In genomic region chr6:158413814-158414563, GRCh38 we compare ENCODE assay signal across 22 cellular contexts.
"Had no signal": no experiment of that assay in that cellular context is flagged by ENCODE, and none has a peak within 500 bp of the region (broad histone marks: within the 10 kb centered on the region; RNA-seq: fewer than 3 reads in every experiment).

No MANE protein-coding gene starts in this region.

- H3K36me3 Mint-ChIP-seq: natural killer cell treated with Interleukin-12 subunit alpha and Interleukin-12 subunit beta and Interleukin-15 and Interleukin-18, amount 100 ng/mL, for 72 hours had no signal

- H3K4me1 Mint-ChIP-seq: activated CD4-positive, alpha-beta T cell treated with anti-CD3 and anti-CD28 coated beads, Interleukin-2, amount 10 ng/mL, durations not matched to agents 7 days and 5 days; activated naive CD8-positive, alpha-beta T cell treated with anti-CD3 and anti-CD28 coated beads for 36 hours had no signal

- ATAC-seq: activated CD8-positive, alpha-beta T cell treated with anti-CD3 and anti-CD28 coated beads, Interleukin-2, amount 10 ng/mL, durations not matched to agents 7 days and 5 days; effector memory CD8-positive, alpha-beta T cell; left colon; natural killer cell treated with Interleukin-12 subunit alpha and Interleukin-12 subunit beta and Interleukin-15 and Interleukin-18, amount 100 ng/mL, for 72 hours; stimulated activated naive B cell treated with anti-CD40 and anti-IgM and Interleukin-4, amounts not matched to agents 10 μg/mL and 1 μg/mL and 100 μg/mL, for 72 hours; T-cell had no signal

- H3K27me3 Mint-ChIP-seq: activated CD4-positive, alpha-beta T cell treated with anti-CD3 and anti-CD28 coated beads, Interleukin-2, amount 10 ng/mL, durations not matched to agents 7 days and 5 days; activated naive CD8-positive, alpha-beta T cell treated with anti-CD3 and anti-CD28 coated beads for 36 hours; dendritic cell treated with granulocyte-macrophage colony-stimulating factor and Interleukin-4, amounts not matched to agents 40 ng/mL and 50 ng/mL, for 4 days; effector memory CD8-positive, alpha-beta T cell; memory B cell; natural killer cell treated with Interleukin-12 subunit alpha and Interleukin-12 subunit beta and Interleukin-15 and Interleukin-18, amount 100 ng/mL, for 72 hours; stimulated activated naive B cell treated with anti-CD40 and anti-IgM and Interleukin-4, amounts not matched to agents 10 μg/mL and 1 μg/mL and 100 μg/mL, for 72 hours; T-cell had no signal

- H3K27me3 ChIP-seq: cardiac muscle cell, heart right ventricle, right lobe of liver, upper lobe of left lung had no signal

- H3K9me3 ChIP-seq: right lobe of liver, upper lobe of left lung had no signal

- H3K36me3 ChIP-seq: right lobe of liver had no signal

- H3K4me2 ChIP-seq: smooth muscle cell had no signal

- H3K27ac Mint-ChIP-seq: activated CD4-positive, alpha-beta T cell treated with anti-CD3 and anti-CD28 coated beads, Interleukin-2, amount 10 ng/mL, durations not matched to agents 7 days and 5 days; activated CD8-positive, alpha-beta T cell treated with anti-CD3 and anti-CD28 coated beads, Interleukin-2, amount 10 ng/mL, durations not matched to agents 7 days and 5 days; activated naive CD8-positive, alpha-beta T cell treated with anti-CD3 and anti-CD28 coated beads for 36 hours; dendritic cell treated with granulocyte-macrophage colony-stimulating factor and Interleukin-4, amounts not matched to agents 40 ng/mL and 50 ng/mL, for 4 days; memory B cell; natural killer cell treated with Interleukin-12 subunit alpha and Interleukin-12 subunit beta and Interleukin-15 and Interleukin-18, amount 100 ng/mL, for 72 hours; T-cell; T-helper 2 cell treated with Interferon-gamma antibody and Interleukin-4, amounts not matched to agents 5 μg/mL and 100 μg/mL, for 36 hours had no signal

- DNase-seq: activated CD4-positive, alpha-beta T cell treated with anti-CD3 and anti-CD28 coated beads, Interleukin-2, amount 10 ng/mL, durations not matched to agents 7 days and 5 days; activated CD4-positive, CD25-positive, alpha-beta regulatory T cell treated with anti-CD3 and anti-CD28 coated beads, Interleukin-2, amount 50 U/mL, for 72 hours; activated CD8-positive, alpha-beta T cell treated with anti-CD3 and anti-CD28 coated beads, Interleukin-2, amount 10 ng/mL, durations not matched to agents 7 days and 5 days; activated naive CD8-positive, alpha-beta T cell treated with anti-CD3 and anti-CD28 coated beads for 36 hours; activated T-cell treated with anti-CD3 and anti-CD28 coated beads, Interleukin-2, amount 50 U/mL, for 1 hour; amniotic stem cell; effector memory CD8-positive, alpha-beta T cell; heart right ventricle; islet precursor cell; left colon; right lobe of liver; stimulated activated CD4-positive, alpha-beta T cell treated with anti-CD3 and anti-CD28 coated beads, Interleukin-15, amount 100 ng/mL, for 24 hours; stimulated activated naive B cell treated with anti-CD40 and anti-IgM and Interleukin-4, amounts not matched to agents 10 μg/mL and 1 μg/mL and 100 μg/mL, for 72 hours; T-cell had no signal

- H3K4me3 ChIP-seq: cardiac muscle cell, heart right ventricle, right lobe of liver, smooth muscle cell, upper lobe of left lung had no signal

- H3K9me3 Mint-ChIP-seq: dendritic cell treated with granulocyte-macrophage colony-stimulating factor and Interleukin-4, amounts not matched to agents 40 ng/mL and 50 ng/mL, for 4 days; effector memory CD8-positive, alpha-beta T cell; memory B cell; natural killer cell treated with Interleukin-12 subunit alpha and Interleukin-12 subunit beta and Interleukin-15 and Interleukin-18, amount 100 ng/mL, for 72 hours; stimulated activated naive B cell treated with anti-CD40 and anti-IgM and Interleukin-4, amounts not matched to agents 10 μg/mL and 1 μg/mL and 100 μg/mL, for 72 hours; T-cell; T-helper 2 cell treated with Interferon-gamma antibody and Interleukin-4, amounts not matched to agents 5 μg/mL and 100 μg/mL, for 36 hours had no signal

- H3K4me3 Mint-ChIP-seq: activated CD4-positive, alpha-beta T cell treated with anti-CD3 and anti-CD28 coated beads, Interleukin-2, amount 10 ng/mL, durations not matched to agents 7 days and 5 days; activated CD8-positive, alpha-beta T cell treated with anti-CD3 and anti-CD28 coated beads, Interleukin-2, amount 10 ng/mL, durations not matched to agents 7 days and 5 days; activated naive CD8-positive, alpha-beta T cell treated with anti-CD3 and anti-CD28 coated beads for 36 hours; dendritic cell treated with granulocyte-macrophage colony-stimulating factor and Interleukin-4, amounts not matched to agents 40 ng/mL and 50 ng/mL, for 4 days; effector memory CD8-positive, alpha-beta T cell; memory B cell; natural killer cell treated with Interleukin-12 subunit alpha and Interleukin-12 subunit beta and Interleukin-15 and Interleukin-18, amount 100 ng/mL, for 72 hours; stimulated activated naive B cell treated with anti-CD40 and anti-IgM and Interleukin-4, amounts not matched to agents 10 μg/mL and 1 μg/mL and 100 μg/mL, for 72 hours; T-cell; T-helper 2 cell treated with Interferon-gamma antibody and Interleukin-4, amounts not matched to agents 5 μg/mL and 100 μg/mL, for 36 hours had no signal

- H3K4me1 ChIP-seq: right lobe of liver had no signal

- H3K27ac ChIP-seq: cardiac muscle cell, heart right ventricle, right lobe of liver, upper lobe of left lung, VCaP had no signal
